7 cellular contexts compared by ENCODE assay signal in genomic region chr2:203535784-203536590, GRCh38. TPM values are rescaled to one million over a fixed set of nuclear protein-coding genes. Genes with fewer than 3 reads are reported as not detected.
DNase-seq lines count a peak whose midpoint lies in the region; ATAC-seq, FAIRE-seq and TF ChIP-seq lines count a peak whose summit lies in the region.

No MANE protein-coding gene starts in this region.

- H3K36me3 ChIP-seq in GM23338 (ENCODE audit: insufficient read depth) (0 out of 2 replicates have a peak, but pooled peaks cover 3% of the 10 kb centered on the region), gastrocnemius medialis (no peaks in the 10 kb centered on the region)

- intact Hi-C loops in gastrocnemius medialis (cut with DNase I; ENCODE audit: low total_unique reads): loop anchor here (5.0 kb wide), 1 partner anchor 101 kb away; no protein-coding TSS in a partner anchor

- peaks cover 10% of the 10 kb centered on the region for H4K20me1 ChIP-seq in GM23338 (replicated peaks; ENCODE audit: insufficient read depth)

- peaks cover 9% of the 10 kb centered on the region for H3K9me3 Mint-ChIP-seq in GM23338

- peak overlapping the region; percentile 83 for H3K4me2 ChIP-seq in GM23338

- no peaks in the 10 kb centered on the region for H3K9me3 ChIP-seq in gastrocnemius medialis

- no peak for FAIRE-seq in GM12891 (lab: Jason Lieb, UNC)

- peaks cover 30% of the 10 kb centered on the region for H3K79me2 ChIP-seq in GM23338 (replicated peaks; ENCODE audit: insufficient read depth)

- DNase-seq in GM23338 (ENCODE audit: low spot score) (peak; percentile 23), fibroblast of the aortic adventitia (ENCODE audit: low read depth) (peak; percentile 27), gastrocnemius medialis (no peak), GM12891 (ENCODE audit: insufficient read length, low spot score) (no peak), NCI-H2171 (lab: John Stamatoyannopoulos, UW) (no peak)
- no peak for DNase-seq in stimulated activated CD4-positive, alpha-beta T cell treated with anti-CD3 and anti-CD28 coated beads, Interleukin-12 subunit alpha, Interleukin-12 subunit beta, amount 100 ng/mL, for 4 hours

- H3K27ac Mint-ChIP-seq in GM23338: peak overlapping the region; percentile 91

- H3K27me3 Mint-ChIP-seq in GM23338 (ENCODE audit: insufficient read depth, low read depth, poor library complexity): peaks cover 15% of the 10 kb centered on the region

- H3K4me3 Mint-ChIP-seq in GM23338: peak overlapping the region; percentile 88

- TF ChIP-seq POLR2A in gastrocnemius medialis (IDR thresholded peaks at IDR 0.05) (no peak), GM12891 (IDR thresholded peaks at IDR 0.05; ENCODE audit: low read depth, low read length) (no peak)

- ATAC-seq in GM23338 (no peak), gastrocnemius medialis (no peak)

- H3K4me1 ChIP-seq in GM23338 (ENCODE audit: insufficient read depth) (peaks cover 25% of the 10 kb centered on the region), gastrocnemius medialis (peaks cover 6 to 16% of the 10 kb centered on the region in 2 donors)

- TF ChIP-seq CTCF in GM23338 (conservative IDR thresholded peaks at IDR 0.05; ENCODE audit: low read depth in 2 of 2) (no peak), VCaP (conservative IDR thresholded peaks at IDR 0.05) (no peak), fibroblast of the aortic adventitia (IDR thresholded peaks at IDR 0.05; ENCODE audit: insufficient read depth, low read length) (no peak), gastrocnemius medialis (IDR thresholded peaks at IDR 0.05 in 4 of 5, conservative IDR thresholded peaks at IDR 0.05 in 1 of 5) (no peak)

- H3K4me1 Mint-ChIP-seq in GM23338: peaks cover 31% of the 10 kb centered on the region; the same call in 2 of the 3 replicates

- peak overlapping the region; percentile 63 for H2AFZ ChIP-seq in GM23338

- H3K4me3 ChIP-seq in GM23338: peak overlapping the region; percentile 69
- peak overlapping the region; percentile 67 for H3K4me3 ChIP-seq in fibroblast of the aortic adventitia (ENCODE audit: low read depth, low read length)
- H3K4me3 ChIP-seq in gastrocnemius medialis: peak overlapping the region; percentile 62 to 77 (median 65)

- peaks cover 19% of the 10 kb centered on the region for H3K27me3 ChIP-seq in GM23338 (ENCODE audit: insufficient read depth)
- no peaks in the 10 kb centered on the region for H3K27me3 ChIP-seq in gastrocnemius medialis

- H3F3A ChIP-seq in GM23338 (replicated peaks; ENCODE audit: low read depth): peaks cover 10% of the 10 kb centered on the region; the same call in 1 of the 2 replicates

- H3K36me3 Mint-ChIP-seq in GM23338 (ENCODE audit: low read depth): peaks cover 5% of the 10 kb centered on the region; the same call in 1 of the 3 replicates

- no peaks in the 10 kb centered on the region for H3K9me2 ChIP-seq in GM23338 (ENCODE audit: insufficient read depth)

- H3K27ac ChIP-seq in GM23338 (ENCODE audit: low read depth): peak overlapping the region; percentile 90
- H3K27ac ChIP-seq in VCaP: peak overlapping the region; percentile 91
- peak overlapping the region; percentile 78 to 87 (median 82) for H3K27ac ChIP-seq in gastrocnemius medialis

- in situ Hi-C loops in gastrocnemius medialis (cut with MboI; ENCODE audit: low sequenced_read_pairs in 4 of 4): no loop called here

TF ChIP-seq in GM23338, 12 proteins besides CTCF, POLR2A, EP300 and RAD21:
- TF ChIP-seq EZH2phosphoT487 (IDR thresholded peaks at IDR 0.05; ENCODE audit: unreplicated experiment): no peak
- peak; percentile 9; the same call in 1 of the 2 replicates for TF ChIP-seq POLR2AphosphoS5 (IDR thresholded peaks at IDR 0.05; ENCODE audit: low read depth)
TF ChIP-seq in GM23338: peak in this region for 1.

TF ChIP-seq in GM12891, 5 proteins besides CTCF, POLR2A, EP300 and RAD21:
- TF ChIP-seq TAF1 (IDR thresholded peaks at IDR 0.05; ENCODE audit: low read depth, low read length) (no peak), POLR2AphosphoS5 (IDR thresholded peaks at IDR 0.05; ENCODE audit: low read depth, low read length) (no peak), POU2F2 (IDR thresholded peaks at IDR 0.05; ENCODE audit: low read depth, low read length) (no peak)
TF ChIP-seq in GM12891: peak in this region for 0.

RNA-seq across cellular contexts. Expression of gene RAPH1, which starts 0.9 kb away (rescaled TPM):
- 36.2 and 39.1 TPM in 2 replicates for total RNA-seq in GM23338 (2014; rRNA removed; shearing (Covaris generic))
- 5.0 and 6.6 TPM in 2 replicates for polyA plus RNA-seq in GM23338 (2016; fragmentation: Nextera tagmentation; extraction: Ambion mirVana)
- total RNA-seq in fibroblast of the aortic adventitia (ENCODE audit: low replicate concordance): 16.5 and 18.8 TPM in 2 replicates
- total RNA-seq in gastrocnemius medialis: 10 to 100 TPM; 17.6 to 29.7 (median 21.7) TPM
- polyA plus RNA-seq in GM12891 (2012; ENCODE audit: low read depth, missing spikeins): 0.23 TPM

Comparison
In these comparisons a context has a peak if more than half of its experiments do, and no peak if none do; other contexts are left out.
1. DNase-seq: peak in GM23338 (single experiment) and fibroblast of the aortic adventitia (single experiment); none in gastrocnemius medialis (0 of 2), GM12891 (single experiment), stimulated activated CD4-positive, alpha-beta T cell treated with anti-CD3 and anti-CD28 coated beads, Interleukin-12 subunit alpha, Interleukin-12 subunit beta, amount 100 ng/mL, for 4 hours (single experiment) and NCI-H2171 (single experiment).
2. Peak in every context shown above with its lines, with median percentiles within 50 percentile points of each other: H3K27ac ChIP-seq and H3K4me3 ChIP-seq.